Comparison of ENCODE assay signal across 1 cellular context in the genomic region with DNA sequence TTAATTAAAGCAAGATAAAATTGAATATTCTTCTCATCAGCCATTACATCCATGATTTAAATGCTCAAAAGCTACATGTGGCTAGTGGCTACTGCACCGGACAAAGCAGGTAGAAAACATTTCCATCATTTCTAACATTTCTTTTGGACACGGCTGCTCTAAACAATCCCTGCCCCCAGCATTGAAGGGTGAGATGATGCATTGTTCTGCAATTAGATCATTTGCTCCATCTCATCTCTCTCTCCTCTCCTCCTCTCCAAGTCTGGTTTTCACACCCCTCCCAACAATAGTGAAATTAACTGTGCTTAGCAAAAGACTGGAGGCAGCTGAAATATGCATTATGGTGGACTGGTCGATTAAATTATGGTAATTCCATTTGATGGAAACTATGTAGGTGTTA.
TF ChIP-seq lines count a peak whose summit lies in the region.

No MANE protein-coding gene starts in this region.

TF ChIP-seq in endothelial cell of umbilical vein, 7 proteins besides CTCF, POLR2A, EP300 and RAD21 (continued from another document):
- TF ChIP-seq, protein P1, sequence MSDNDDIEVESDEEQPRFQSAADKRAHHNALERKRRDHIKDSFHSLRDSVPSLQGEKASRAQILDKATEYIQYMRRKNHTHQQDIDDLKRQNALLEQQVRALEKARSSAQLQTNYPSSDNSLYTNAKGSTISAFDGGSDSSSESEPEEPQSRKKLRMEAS (IDR thresholded peaks at IDR 0.05; ENCODE audit: insufficient read depth, insufficient read length), result no peak
- no peak for TF ChIP-seq EZH2 (IDR thresholded peaks at IDR 0.05; ENCODE audit: borderline replicate concordance, low read depth, low read length, severe bottlenecking)
- TF ChIP-seq JUN (IDR thresholded peaks at IDR 0.05; ENCODE audit: borderline replicate concordance, insufficient read depth, insufficient read length, low read depth), result peak; percentile 81
